Comparison of ENCODE assay signal across 20 cellular contexts in the genomic region with DNA sequence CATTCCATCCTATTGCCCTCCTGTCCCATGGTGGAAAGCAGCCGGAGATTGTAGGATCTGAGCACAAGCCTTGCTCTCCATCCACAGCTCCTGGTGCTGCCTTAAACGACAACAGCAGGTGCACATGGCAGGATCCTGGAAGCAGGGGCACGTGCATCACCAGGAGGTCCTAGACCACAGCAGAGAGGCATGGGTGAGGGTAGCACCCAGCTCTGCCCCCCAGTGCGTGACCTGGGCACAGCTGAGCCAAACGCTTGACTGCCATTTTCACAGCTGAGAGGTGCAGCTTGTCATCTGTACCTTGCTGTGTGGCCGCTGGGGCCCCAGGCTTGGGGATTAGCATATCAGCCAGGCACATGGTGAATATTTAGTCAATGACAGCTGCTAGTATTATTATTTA.
DNase-seq lines count a peak whose midpoint lies in the region; ATAC-seq and TF ChIP-seq lines count a peak whose summit lies in the region.
"Had no signal": no experiment of that assay in that cellular context is flagged by ENCODE, and none has a peak within 500 bp of the region (broad histone marks: within the 10 kb centered on the region; RNA-seq: fewer than 3 reads in every experiment).

No MANE protein-coding gene starts in this region.

- H3K27ac Mint-ChIP-seq in CD4-positive, alpha-beta T cell = no peak overlapping the region
- H3K27ac Mint-ChIP-seq: B cell; CD8-positive, alpha-beta memory T cell; HFFc6 had no signal

- H3K9me3 Mint-ChIP-seq in CD4-positive, alpha-beta T cell = no peaks in the 10 kb centered on the region
- H3K9me3 Mint-ChIP-seq: HFFc6 had no signal

- intact Hi-C loops in CD4-positive, alpha-beta T cell (cut with DNase I, micrococcal nuclease) = no loop called here

- H3K36me3 Mint-ChIP-seq in CD4-positive, alpha-beta T cell (ENCODE audit: low read depth) = no peaks in the 10 kb centered on the region
- H3K36me3 Mint-ChIP-seq: CD4-positive, CD25-positive, alpha-beta regulatory T cell; CD8-positive, alpha-beta memory T cell had no signal

- POLR2A ChIA-PET in CD4-positive, alpha-beta T cell (lab: Charles Lee) = no interaction called here

- no peaks in the 10 kb centered on the region for H3K4me1 Mint-ChIP-seq in CD4-positive, alpha-beta T cell (ENCODE audit: low read depth)
- H3K4me1 Mint-ChIP-seq: B cell; CD4-positive, CD25-positive, alpha-beta regulatory T cell; CD8-positive, alpha-beta memory T cell had no signal

- 0 out of 2 replicates have a peak, but pooled peaks have one; percentile 2 for TF ChIP-seq CTCF in WERI-Rb-1 (IDR thresholded peaks at IDR 0.05; ENCODE audit: low read depth, low read length)
- TF ChIP-seq CTCF in CD4-positive, alpha-beta T cell (IDR thresholded peaks at IDR 0.05) = no peak

- H3K27ac ChIP-seq in SJCRH30 = no peak overlapping the region
- H3K27ac ChIP-seq in WERI-Rb-1 = no peak overlapping the region
- H3K27ac ChIP-seq in CD4-positive, alpha-beta T cell (ENCODE audit: low read depth, low read length) = no peak overlapping the region
- H3K27ac ChIP-seq: BLaER1, C4-2B had no signal

- CTCF ChIA-PET in CD4-positive, alpha-beta T cell (lab: Charles Lee) = no interaction called here

- H3K27me3 Mint-ChIP-seq in CD4-positive, alpha-beta T cell = peaks cover 13% of the 10 kb centered on the region

- H3K36me3 ChIP-seq in SJCRH30 = no peaks in the 10 kb centered on the region
- H3K36me3 ChIP-seq in WERI-Rb-1 = no peaks in the 10 kb centered on the region
- H3K36me3 ChIP-seq: BLaER1, HAP-1 had no signal

- H3K4me1 ChIP-seq in SJCRH30 = no peaks in the 10 kb centered on the region
- H3K4me1 ChIP-seq: BLaER1, HAP-1 had no signal

- no peaks in the 10 kb centered on the region for H3K9me3 ChIP-seq in SJCRH30 (replicated peaks)
- no peaks in the 10 kb centered on the region for H3K9me3 ChIP-seq in WERI-Rb-1 (ENCODE audit: severe bottlenecking)
- H3K9me3 ChIP-seq in CD4-positive, alpha-beta T cell (ENCODE audit: control insufficient read depth, low read length) = no peaks in the 10 kb centered on the region
- H3K9me3 ChIP-seq: BLaER1, HAP-1 had no signal

- no peak for ATAC-seq in GM18870 (IDR thresholded peaks at IDR 0.05; ENCODE audit: unreplicated experiment)
- no peak for ATAC-seq in CD4-positive, alpha-beta T cell (ENCODE audit: poor library complexity)

- H3K27me3 ChIP-seq in SJCRH30 = no peaks in the 10 kb centered on the region
- no peaks in the 10 kb centered on the region for H3K27me3 ChIP-seq in WERI-Rb-1 (ENCODE audit: insufficient read depth, low read depth, severe bottlenecking)
- peaks cover 5% of the 10 kb centered on the region for H3K27me3 ChIP-seq in CD4-positive, alpha-beta T cell (ENCODE audit: control insufficient read depth, insufficient read depth, low read length)
- H3K27me3 ChIP-seq: BLaER1 had no signal

- no peak overlapping the region for H3K4me3 ChIP-seq in SJCRH30
- H3K4me3 ChIP-seq in WERI-Rb-1 (ENCODE audit: low read depth, low read length) = no peak overlapping the region
- H3K4me3 ChIP-seq: BLaER1, HAP-1 had no signal

- DNase-seq in NCI-H82 (lab: John Stamatoyannopoulos, UW) (peak; percentile 39), NCI-H82 treated with DMSO at 0.1 percent for 48 hours (lab: John Stamatoyannopoulos, UW; ENCODE audit: unreplicated experiment) (no peak), SJCRH30 (peak; percentile 9 to 23), WERI-Rb-1 (no peak), myocyte (ENCODE audit: low read depth) (peak; percentile 18), COR-L47 (lab: John Stamatoyannopoulos, UW) (no peak)
- DNase-seq in CD4-positive, alpha-beta T cell = no peak
- DNase-seq: Calu3; CD4-positive, CD25-positive, alpha-beta regulatory T cell; CD8-positive, alpha-beta memory T cell; DMS53; DMS79 treated with DMSO at 0.1 percent for 48 hours; GF-D8; GOT3; HFFc6 had no signal

- H3K4me3 Mint-ChIP-seq in CD4-positive, alpha-beta T cell = no peak overlapping the region
- H3K4me3 Mint-ChIP-seq: B cell; CD4-positive, CD25-positive, alpha-beta regulatory T cell; CD8-positive, alpha-beta memory T cell; HFFc6 had no signal

Comparison
In these comparisons a context has a peak if more than half of its experiments do, and no peak if none do; other contexts are left out.
1. DNase-seq: peak in NCI-H82 (single experiment), SJCRH30 (2 of 2) and myocyte (single experiment); none in NCI-H82 treated with DMSO at 0.1 percent for 48 hours (single experiment), WERI-Rb-1 (single experiment), CD4-positive, alpha-beta T cell (0 of 10) and COR-L47 (single experiment).